9 cellular contexts compared by ENCODE assay signal in genomic region chr7:4776160-4776623, GRCh38. TPM values are rescaled to one million over a fixed set of nuclear protein-coding genes. Genes with fewer than 3 reads are reported as not detected.
A peak's percentile ranks its signal among the peaks of the same experiment; 100 is the strongest.
DNase-seq lines count a peak whose midpoint lies in the region; ATAC-seq, FAIRE-seq and TF ChIP-seq lines count a peak whose summit lies in the region.
"Had no signal": no experiment of that assay in that cellular context is flagged by ENCODE, and none has a peak within 500 bp of the region (broad histone marks: within the 10 kb centered on the region; RNA-seq: fewer than 3 reads in every experiment).

No MANE protein-coding gene starts in this region.

- H3K4me1 Mint-ChIP-seq in CD4-positive, CD25-positive, alpha-beta regulatory T cell: peaks cover 15 to 52% (median 36%) of the 10 kb centered on the region in 4 donors

- peak overlapping the region; percentile 93; the same call in 1 of the 2 replicates for H4K8ac ChIP-seq in H1 (ENCODE audit: extremely low read depth, insufficient read depth, low read length)

- DNase-seq in CD4-positive, CD25-positive, alpha-beta regulatory T cell: no peak
- DNase-seq in NT2/D1 (ENCODE audit: low read depth, low spot score) (no peak), H1 (ENCODE audit: low read depth in 1 of 2, low spot score in 2 of 2) (no peak), SKM-1 treated with dmso at 0.1 percent for 144 hours (lab: John Stamatoyannopoulos, UW; ENCODE audit: unreplicated experiment) (no peak), NCI-H2171 treated with DMSO at 0.1 percent for 48 hours (lab: John Stamatoyannopoulos, UW) (no peak)
- DNase-seq in stimulated activated CD4-positive, alpha-beta T cell treated with anti-CD3 and anti-CD28 coated beads, Interleukin-4, amount 100 ng/mL, for 1 hour: no peak

- 46% methylated on average over 9 of the region's 16 CpGs; no CpG with 5 or more reads in 1 of the 2 experiments for WGBS in H1 (ENCODE audit: extremely low coverage in 1 of 2, insufficient coverage in 1 of 2, insufficient read length in 1 of 2, insufficient replicate concordance in 2 of 2, low coverage in 1 of 2, low lambda C conversion rate in 2 of 2, missing lambda C conversion rate in 1 of 2), 2 experiments

- no peak for TF ChIP-seq CTCF in H1 (IDR thresholded peaks at IDR 0.05; ENCODE audit: control extremely low read depth in 1 of 3, insufficient read depth in 1 of 3, low read depth in 1 of 3, low read length in 3 of 3)
- no peak for TF ChIP-seq CTCF in neural cell (IDR thresholded peaks at IDR 0.05; ENCODE audit: poor library complexity, severe bottlenecking)

- H2AFZ ChIP-seq in H1 (ENCODE audit: low read length) (0 out of 2 replicates have a peak overlapping the region, but pooled peaks have one; percentile 5), neural cell (ENCODE audit: low read depth, low read length) (peak overlapping the region; percentile 57)

- no peak for TF ChIP-seq EP300 in H1 (IDR thresholded peaks at IDR 0.05; ENCODE audit: borderline replicate concordance in 1 of 2, low read depth in 2 of 2, low read length in 2 of 2)
- no peak for TF ChIP-seq EP300 in neural cell (conservative IDR thresholded peaks at IDR 0.05; ENCODE audit: poor library complexity, severe bottlenecking)

- H3K79me2 ChIP-seq in H1 (ENCODE audit: control insufficient read depth in 1 of 2, insufficient read depth in 2 of 2, low read length in 2 of 2): peaks cover 0 to 24% of the 10 kb centered on the region in 2 experiments; a peak in 2 of 4 replicates
- H3K79me2 ChIP-seq in neural cell (replicated peaks; ENCODE audit: insufficient read depth, low read length): peaks cover 21% of the 10 kb centered on the region

- H3F3A ChIP-seq in neural cell (ENCODE audit: insufficient read depth, low read length, poor library complexity, severe bottlenecking): no peaks in the 10 kb centered on the region

- H2BK20ac ChIP-seq in H1 (ENCODE audit: low read length): no peak overlapping the region

- H2BK5ac ChIP-seq in H1 (ENCODE audit: low read depth, low read length): no peak overlapping the region

- no peak overlapping the region for H3K56ac ChIP-seq in H1 (replicated peaks; ENCODE audit: insufficient read length, low read depth, low read length)

- H3K36me3 ChIP-seq in CD4-positive, CD25-positive, alpha-beta regulatory T cell (ENCODE audit: control insufficient read depth, insufficient read depth, low read length): peaks cover 12% of the 10 kb centered on the region
- H3K36me3 ChIP-seq in NT2/D1 (ENCODE audit: insufficient read depth, insufficient read length, low read length) (peaks cover 40% of the 10 kb centered on the region), H1 (ENCODE audit: control insufficient read depth in 2 of 4, insufficient read depth in 4 of 4, low read length in 3 of 4) (peaks cover 0 to 4% (median 3%) of the 10 kb centered on the region in 4 experiments; a peak in 3 of 8 replicates), neural cell (ENCODE audit: insufficient read depth, low read length) (no peaks in the 10 kb centered on the region)

- H3K27ac Mint-ChIP-seq in CD4-positive, CD25-positive, alpha-beta regulatory T cell: peak overlapping the region; percentile 99 to 100 (median 99)

- no peak overlapping the region for H2BK12ac ChIP-seq in H1 (ENCODE audit: low read depth, low read length)

- TF ChIP-seq RAD21 in H1 (IDR thresholded peaks at IDR 0.05 in 1 of 2, conservative IDR thresholded peaks at IDR 0.05 in 1 of 2; ENCODE audit: low read depth in 2 of 2, low read length in 2 of 2) (no peak), neural cell (conservative IDR thresholded peaks at IDR 0.05) (no peak)

- TF ChIP-seq POLR2A in H1 (IDR thresholded peaks at IDR 0.05; ENCODE audit: control extremely low read depth in 1 of 2, low read depth in 2 of 2, low read length in 2 of 2): no peak

- peak overlapping the region; percentile 95 for H3K4me3 ChIP-seq in CD4-positive, CD25-positive, alpha-beta regulatory T cell (ENCODE audit: low read depth, low read length)
- H3K4me3 ChIP-seq in NT2/D1 (ENCODE audit: insufficient read length, low read depth) (peak overlapping the region; percentile 98), H1 (ENCODE audit: extremely low read depth in 1 of 4, insufficient read depth in 2 of 4, low read depth in 3 of 4, low read length in 4 of 4) (peak overlapping the region; percentile 82 to 99 (median 98)), neural cell (ENCODE audit: low read length) (peak overlapping the region; percentile 99)

- peak overlapping the region; percentile 98 to 100 (median 99) for H3K4me3 Mint-ChIP-seq in CD4-positive, CD25-positive, alpha-beta regulatory T cell

- peaks cover 16% of the 10 kb centered on the region for H3K36me3 Mint-ChIP-seq in CD4-positive, CD25-positive, alpha-beta regulatory T cell

- no peak overlapping the region for H3K23ac ChIP-seq in H1 (ENCODE audit: insufficient read length)

- no peaks in the 10 kb centered on the region for H3K9me3 ChIP-seq in CD4-positive, CD25-positive, alpha-beta regulatory T cell (ENCODE audit: control insufficient read depth in 2 of 2, low read length in 2 of 2)
- H3K9me3 ChIP-seq in NT2/D1 (ENCODE audit: insufficient read depth, low read length): no peaks in the 10 kb centered on the region
- no peaks in the 10 kb centered on the region for H3K9me3 ChIP-seq in H1 (ENCODE audit: insufficient read depth in 2 of 2, low read depth in 1 of 2, low read length in 1 of 2)
- H3K9me3 ChIP-seq in neural cell (ENCODE audit: low read length): no peaks in the 10 kb centered on the region

- no peak overlapping the region for H3K14ac ChIP-seq in H1 (ENCODE audit: insufficient read length)

- H3K9ac ChIP-seq in NT2/D1 (ENCODE audit: insufficient read length, low read depth) (peak overlapping the region; percentile 94), H1 (replicated peaks in 1 of 4; ENCODE audit: extremely low read depth in 1 of 4, low read depth in 3 of 4, low read length in 3 of 4) (peak overlapping the region; percentile 66 to 82 (median 80); a peak in 6 of 7 replicates), neural cell (ENCODE audit: low read length) (peak overlapping the region; percentile 78)

- H3K9me2 ChIP-seq in neural cell (ENCODE audit: insufficient read depth, low read length): no peaks in the 10 kb centered on the region

- no peak for ATAC-seq in CD4-positive, CD25-positive, alpha-beta regulatory T cell (ENCODE audit: low read depth in 2 of 2)
- no peak for ATAC-seq in HG03521 (IDR thresholded peaks at IDR 0.05; ENCODE audit: unreplicated experiment)

- POLR2A ChIA-PET in H1 (lab: Charles Lee; ENCODE audit: partially characterized antibody): interaction anchor here (1.4 to 2.6 kb wide), 6 partner anchors 9 to 56 kb away, joined by 4 to 10 read pairs (median 6); no protein-coding TSS in a partner anchor

- peaks cover 34% of the 10 kb centered on the region for H3K4me1 ChIP-seq in CD4-positive, CD25-positive, alpha-beta regulatory T cell (ENCODE audit: control insufficient read depth, insufficient read depth, low read length, poor library complexity, severe bottlenecking)
- peaks cover 7% of the 10 kb centered on the region for H3K4me1 ChIP-seq in NT2/D1 (ENCODE audit: insufficient read depth, insufficient read length)
- peaks cover 0 to 5% (median 4%) of the 10 kb centered on the region in 4 experiments; a peak in 3 of 7 replicates for H3K4me1 ChIP-seq in H1 (replicated peaks in 1 of 4; ENCODE audit: control insufficient read depth in 3 of 4, insufficient read depth in 4 of 4, low read length in 3 of 4)

- no peak overlapping the region for H2BK120ac ChIP-seq in H1 (replicated peaks; ENCODE audit: low read depth, low read length)

- CTCF ChIA-PET in H1 (lab: Charles Lee; ENCODE audit: partially characterized antibody): interaction anchor here (0.8 to 3.0 kb wide), 6 partner anchors 10 to 310 kb away, joined by 3 to 10 read pairs (median 4); no protein-coding TSS in a partner anchor

- H3K23me2 ChIP-seq in H1 (ENCODE audit: low read depth, low read length): peaks cover 7% of the 10 kb centered on the region; the same call in 1 of the 2 replicates

- FAIRE-seq in H1 (lab: Jason Lieb, UNC): no peak
- FAIRE-seq: colon had no signal

- H4K20me1 ChIP-seq in H1 (replicated peaks in 1 of 2; ENCODE audit: control insufficient read depth in 1 of 2, insufficient read depth in 2 of 2, low read length in 2 of 2): peaks cover 0 to 1% of the 10 kb centered on the region in 2 experiments
- no peaks in the 10 kb centered on the region for H4K20me1 ChIP-seq in neural cell (ENCODE audit: insufficient read depth)

- peaks cover 2% of the 10 kb centered on the region for H3K79me1 ChIP-seq in H1 (ENCODE audit: low read depth, low read length)

- H4K91ac ChIP-seq in H1 (replicated peaks; ENCODE audit: insufficient read length, low read length): no peak overlapping the region

- H3K27me3 ChIP-seq in CD4-positive, CD25-positive, alpha-beta regulatory T cell (ENCODE audit: control insufficient read depth, insufficient read depth, low read length): no peaks in the 10 kb centered on the region
- H3K27me3 ChIP-seq in NT2/D1 (ENCODE audit: insufficient read depth, insufficient read length) (no peaks in the 10 kb centered on the region), H1 (replicated peaks in 1 of 4; ENCODE audit: control insufficient read depth in 3 of 4, extremely low read depth in 1 of 4, insufficient read depth in 3 of 4, low read length in 3 of 4) (0 out of 7 replicates have a peak, but pooled peaks cover 0 to 2% (median 0%) of the 10 kb centered on the region in 4 experiments), neural cell (ENCODE audit: insufficient read depth, low read depth, low read length) (no peaks in the 10 kb centered on the region)

- H3K9me3 Mint-ChIP-seq in CD4-positive, CD25-positive, alpha-beta regulatory T cell: no peaks in the 10 kb centered on the region

- H3K4ac ChIP-seq in H1 (replicated peaks; ENCODE audit: insufficient read length, low read depth, low read length): no peak overlapping the region

- no peak overlapping the region for H2AK5ac ChIP-seq in H1 (ENCODE audit: low read depth, low read length)

- H3K27me3 Mint-ChIP-seq in CD4-positive, CD25-positive, alpha-beta regulatory T cell: peaks cover 4% of the 10 kb centered on the region

- H2BK15ac ChIP-seq in H1 (ENCODE audit: low read length): no peak overlapping the region

- peak overlapping the region; percentile 97 for H3K27ac ChIP-seq in CD4-positive, CD25-positive, alpha-beta regulatory T cell (ENCODE audit: insufficient read depth, low read length, poor library complexity, severe bottlenecking)
- H3K27ac ChIP-seq in H1 (ENCODE audit: low read depth, low read length) (peak overlapping the region; percentile 54; the same call in 1 of the 2 replicates), neural cell (ENCODE audit: low read length) (peak overlapping the region; percentile 47)

- H4K5ac ChIP-seq in H1 (ENCODE audit: insufficient read length, low read depth, low read length): no peak overlapping the region

- peak overlapping the region; percentile 98 to 100 for H3K4me2 ChIP-seq in H1 (ENCODE audit: insufficient read depth in 1 of 2, low read depth in 2 of 2, low read length in 2 of 2)
- H3K4me2 ChIP-seq in neural cell (ENCODE audit: low read length): peak overlapping the region; percentile 69

- H3K18ac ChIP-seq in H1 (ENCODE audit: extremely low read depth, low read length): no peak overlapping the region

RNA-seq across cellular contexts. Expression of gene AP5Z1, which starts 0.8 kb away (rescaled TPM):
- total RNA-seq in CD4-positive, CD25-positive, alpha-beta regulatory T cell: 130 TPM
- polyA plus RNA-seq in CD4-positive, CD25-positive, alpha-beta regulatory T cell: 10 to 100 TPM; 36.3 to 51.9 (median 44.7) TPM
- total RNA-seq in H1 (2021; fragmentation: NEBNext Ultra II Directional; extraction: Animal tissue kit (Norgen Biotek cat#: 25700)): 21.9 and 24.7 TPM in 2 replicates
- polyA plus RNA-seq in H1 (2011; rRNA removed) (24.0 and 34.3 TPM in 2 replicates), neural cell (36.9 and 44.4 TPM in 2 replicates)
- 22.3 TPM for polyA plus RNA-seq in H1 (2011; cell fraction: cytosol; rRNA removed)
- 104 TPM for polyA plus RNA-seq in H1 (2011; cell fraction: nucleus; rRNA removed)
- polyA plus RNA-seq in H1 (2012, experiment 1 of 2): 16.2 to 22.9 TPM (median 21.4 TPM) in 4 replicates
- 21.4 TPM for polyA plus RNA-seq in H1 (2012, experiment 2 of 2)
- polyA plus RNA-seq in H1 (2013, experiment 1 of 2): 12.8 TPM
- polyA plus RNA-seq in H1 (2013, experiment 2 of 2): 11.1 TPM
- polyA minus RNA-seq in H1 (2011; rRNA and poly(A)+ RNA removed): 6.7 and 7.7 TPM in 2 replicates
- polyA minus RNA-seq in H1 (2011; cell fraction: cytosol; rRNA and poly(A)+ RNA removed): 13.6 TPM
- 32.2 TPM for polyA minus RNA-seq in H1 (2011; cell fraction: nucleus; rRNA and poly(A)+ RNA removed)
- polyA minus RNA-seq in neural cell: 22.9 and 30.9 TPM in 2 replicates

Comparison
In these comparisons a context has a peak if more than half of its experiments do, and no peak if none do; other contexts are left out.
1. H3K27ac ChIP-seq: peak in every context shown above with its lines; median percentile 97 in CD4-positive, CD25-positive, alpha-beta regulatory T cell; 54 in H1; 47 in neural cell.